16 cellular contexts compared by ENCODE assay signal in the genomic region with DNA sequence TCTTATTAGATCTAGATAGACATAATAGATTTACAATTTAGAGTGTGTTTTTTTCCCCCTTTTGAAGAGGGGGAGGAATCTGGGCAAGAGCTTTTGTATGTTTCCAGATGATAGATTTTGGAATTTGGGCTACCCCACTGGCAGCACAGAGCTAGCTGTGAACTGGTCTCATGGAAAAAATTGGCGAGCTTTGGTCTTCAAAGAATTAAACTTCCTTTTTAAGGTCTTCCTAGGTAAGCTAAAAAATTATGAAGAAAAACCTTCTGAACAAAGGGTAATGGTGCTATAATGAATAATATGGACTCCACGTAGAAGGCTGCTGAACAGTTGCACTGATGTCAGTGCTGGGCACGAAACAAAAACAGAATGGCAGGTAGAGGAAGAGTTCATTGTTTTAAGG.
"Had no signal": no experiment of that assay in that cellular context is flagged by ENCODE, and none has a peak within 500 bp of the region (broad histone marks: within the 10 kb centered on the region; RNA-seq: fewer than 3 reads in every experiment).

No MANE protein-coding gene starts in this region.

- H3K27me3 ChIP-seq: spleen had no signal

- H3K27me3 Mint-ChIP-seq: dendritic cell treated with granulocyte-macrophage colony-stimulating factor and Interleukin-4, amounts not matched to agents 40 ng/mL and 50 ng/mL, for 4 days; naive B cell; stimulated activated naive B cell treated with anti-CD40 and anti-IgM and Interleukin-4, amounts not matched to agents 10 μg/mL and 1 μg/mL and 100 μg/mL, for 72 hours had no signal

- H3K27ac ChIP-seq: spleen, thoracic aorta had no signal

- H3K9me3 ChIP-seq: spleen, thoracic aorta had no signal

- DNase-seq: foreskin melanocyte; hippocampal formation; kidney glomerular epithelial cell; mesendoderm; naive B cell; posterior cingulate gyrus; spleen; stimulated activated CD4-positive, alpha-beta T cell treated with anti-CD3 and anti-CD28 coated beads, Interleukin-2, amount 100 ng/mL, for 24 hours; stimulated activated CD4-positive, alpha-beta T cell treated with anti-CD3 and anti-CD28 coated beads, Interleukin-4, amount 100 ng/mL, for 4 hours; stimulated activated naive B cell treated with anti-CD40 and anti-IgM and Interleukin-4, amounts not matched to agents 10 μg/mL and 1 μg/mL and 100 μg/mL, for 72 hours; stimulated activated naive CD8-positive, alpha-beta T cell treated with anti-CD3 and anti-CD28 coated beads, Interleukin-15, amount 100 ng/mL, for 72 hours; trophoblast cell had no signal

- H3K4me1 Mint-ChIP-seq: naive B cell had no signal

- ATAC-seq: sciatic nerve; stimulated activated naive B cell treated with anti-CD40 and anti-IgM and Interleukin-4, amounts not matched to agents 10 μg/mL and 1 μg/mL and 100 μg/mL, for 72 hours; stimulated activated naive CD8-positive, alpha-beta T cell treated with anti-CD3 and anti-CD28 coated beads, Interleukin-15, amount 100 ng/mL, for 72 hours had no signal

- H3K9me3 Mint-ChIP-seq: dendritic cell treated with granulocyte-macrophage colony-stimulating factor and Interleukin-4, amounts not matched to agents 40 ng/mL and 50 ng/mL, for 4 days; nephron; stimulated activated naive B cell treated with anti-CD40 and anti-IgM and Interleukin-4, amounts not matched to agents 10 μg/mL and 1 μg/mL and 100 μg/mL, for 72 hours; stimulated activated naive CD8-positive, alpha-beta T cell treated with anti-CD3 and anti-CD28 coated beads, Interleukin-15, amount 100 ng/mL, for 72 hours had no signal

- H3K27ac Mint-ChIP-seq: dendritic cell treated with granulocyte-macrophage colony-stimulating factor and Interleukin-4, amounts not matched to agents 40 ng/mL and 50 ng/mL, for 4 days; nephron; stimulated activated naive B cell treated with anti-CD40 and anti-IgM and Interleukin-4, amounts not matched to agents 10 μg/mL and 1 μg/mL and 100 μg/mL, for 72 hours; stimulated activated naive CD8-positive, alpha-beta T cell treated with anti-CD3 and anti-CD28 coated beads, Interleukin-15, amount 100 ng/mL, for 72 hours had no signal

- H3K36me3 ChIP-seq: thoracic aorta had no signal

- H3K4me3 Mint-ChIP-seq: dendritic cell treated with granulocyte-macrophage colony-stimulating factor and Interleukin-4, amounts not matched to agents 40 ng/mL and 50 ng/mL, for 4 days; naive B cell; nephron; stimulated activated naive B cell treated with anti-CD40 and anti-IgM and Interleukin-4, amounts not matched to agents 10 μg/mL and 1 μg/mL and 100 μg/mL, for 72 hours; stimulated activated naive CD8-positive, alpha-beta T cell treated with anti-CD3 and anti-CD28 coated beads, Interleukin-15, amount 100 ng/mL, for 72 hours had no signal

- H3K4me3 ChIP-seq: spleen, thoracic aorta had no signal
